1 cellular context compared by ENCODE assay signal in genomic region chr19:48561412-48561811, GRCh38.
TF ChIP-seq lines count a peak whose summit lies in the region.

No MANE protein-coding gene starts in this region.

TF ChIP-seq in HepG2, 621 proteins besides CTCF, POLR2A, EP300 and RAD21:
- TF ChIP-seq ZMYM3 (CRISPR knock-in tag; IDR thresholded peaks at IDR 0.05) (no peak), MAFK (conservative IDR thresholded peaks at IDR 0.05 in 1 of 2, IDR thresholded peaks at IDR 0.05 in 1 of 2; ENCODE audit: low read length in 2 of 2) (no peak), CBFB (CRISPR knock-in tag; IDR thresholded peaks at IDR 0.05) (no peak), PCBP1 (IDR thresholded peaks at IDR 0.05; ENCODE audit: borderline replicate concordance, low read depth, low read length) (no peak), ZNF879 (CRISPR knock-in tag; IDR thresholded peaks at IDR 0.05) (no peak), ZBTB38 (CRISPR knock-in tag; IDR thresholded peaks at IDR 0.05) (peak; percentile 30; the same call in 1 of the 2 replicates), ETV5 (CRISPR knock-in tag; IDR thresholded peaks at IDR 0.05; ENCODE audit: borderline replicate concordance) (no peak)
